8 cellular contexts compared by ENCODE assay signal in genomic region chr14:49620182-49621113, GRCh38. TPM values are rescaled to one million over a fixed set of nuclear protein-coding genes. Genes with fewer than 3 reads are reported as not detected.
DNase-seq lines count a peak whose midpoint lies in the region; ATAC-seq and TF ChIP-seq lines count a peak whose summit lies in the region.

MGAT2 (plus strand) TSS chr14:49620799; CDS start chr14:49621269, 470 bp downstream.
RPL36AL (minus strand) TSS chr14:49620626; CDS start chr14:49619104, 1,522 bp downstream.

- TF ChIP-seq CTCF in OCI-LY3 (IDR thresholded peaks at IDR 0.05; ENCODE audit: low read depth, low read length), result peak; percentile 21; the same call in 1 of the 2 replicates

- peaks cover 56% of the 10 kb centered on the region for H3K36me3 ChIP-seq in OCI-LY3 (replicated peaks; ENCODE audit: low read depth, low read length)

- peak; percentile 85 for ATAC-seq in GM21526 (IDR thresholded peaks at IDR 0.05; ENCODE audit: low FRiP score, unreplicated experiment)

- DNase-seq in DMS114 treated with DMSO at 0.1 percent for 48 hours (lab: John Stamatoyannopoulos, UW; ENCODE audit: unreplicated experiment), result peak; percentile 92
- DNase-seq in HuH-7.5 (ENCODE audit: low spot score), result peak; percentile 91
- DNase-seq in activated T-cell treated with anti-CD3 and anti-CD28 coated beads for 1 hour (ENCODE audit: low read depth), result peak; percentile 82
- DNase-seq in epidermal melanocyte (ENCODE audit: insufficient read length, low spot score), result peak; percentile 98
- DNase-seq in stimulated activated CD8-positive, alpha-beta memory T cell treated with anti-CD3 and anti-CD28 coated beads, Interleukin-4, amount 100 ng/mL, for 1 hour (ENCODE audit: low read depth in 2 of 2, low spot score in 1 of 2), result peak; percentile 84 to 89

- peaks cover 33% of the 10 kb centered on the region for H3K4me1 ChIP-seq in OCI-LY3 (ENCODE audit: low read length)
- peaks cover 52% of the 10 kb centered on the region for H3K4me1 ChIP-seq in mononuclear cell (ENCODE audit: insufficient read depth, low read length)

- peaks cover 44% of the 10 kb centered on the region for H4K20me1 ChIP-seq in OCI-LY3 (ENCODE audit: insufficient read depth, low read length)

- peaks cover 95% of the 10 kb centered on the region for H3K79me2 ChIP-seq in OCI-LY3 (ENCODE audit: low read length)

- peak within 1 kb of the TSS; percentile 88 for H3K4me3 ChIP-seq in OCI-LY3 (ENCODE audit: low read length)
- H3K4me3 ChIP-seq in mononuclear cell (ENCODE audit: low read length), result peak within 1 kb of the TSS; percentile 98

- H3K9me3 ChIP-seq in OCI-LY3 (ENCODE audit: insufficient read depth, low read length) (no peaks in the 10 kb centered on the region), mononuclear cell (ENCODE audit: low read depth, low read length) (no peaks in the 10 kb centered on the region)

- H3K27me3 ChIP-seq in OCI-LY3 (ENCODE audit: low read depth, low read length) (no peaks in the 10 kb centered on the region), mononuclear cell (ENCODE audit: insufficient read depth, low read length) (no peaks in the 10 kb centered on the region)

- H3K4me2 ChIP-seq in OCI-LY3 (ENCODE audit: low read length), result peak within 1 kb of the TSS; percentile 96

- no peak within 1 kb of the TSS for H2AFZ ChIP-seq in OCI-LY3 (ENCODE audit: low read depth, low read length)

- peak within 1 kb of the TSS; percentile 89 for H3K27ac ChIP-seq in OCI-LY3 (ENCODE audit: low read length)

- peak within 1 kb of the TSS; percentile 94 for H3K9ac ChIP-seq in OCI-LY3 (ENCODE audit: low read length)

RNA-seq across cellular contexts. Expression of gene MGAT2, which starts in this region (rescaled TPM):
- total RNA-seq in mononuclear cell, result 37.0 TPM

RNA-seq across cellular contexts. Expression of gene RPL36AL, which starts in this region (rescaled TPM):
- 324 TPM for total RNA-seq in mononuclear cell

Comparison
In these comparisons a context has a peak if more than half of its experiments do, and no peak if none do; other contexts are left out.
1. Peak in every context shown above with its lines: DNase-seq, ATAC-seq, H3K4me3 ChIP-seq and H3K27ac ChIP-seq.